21 cellular contexts compared by ENCODE assay signal in genomic region chr4:56859841-56860240, GRCh38. TPM values are rescaled to one million over a fixed set of nuclear protein-coding genes. Genes with fewer than 3 reads are reported as not detected.
DNase-seq lines count a peak whose midpoint lies in the region; ATAC-seq and TF ChIP-seq lines count a peak whose summit lies in the region.
"Had no signal": no experiment of that assay in that cellular context is flagged by ENCODE, and none has a peak within 500 bp of the region (broad histone marks: within the 10 kb centered on the region; RNA-seq: fewer than 3 reads in every experiment).

No MANE protein-coding gene starts in this region.

- intact Hi-C loops in sciatic nerve (cut with DNase I) = no loop called here

- no peaks in the 10 kb centered on the region for H3K9me3 ChIP-seq in osteoblast (ENCODE audit: low read depth, low read length)
- H3K9me3 ChIP-seq: heart right ventricle, neutrophil, right atrium auricular region had no signal

- no peak for TF ChIP-seq POLR2A in GM18505 (IDR thresholded peaks at IDR 0.05; ENCODE audit: borderline replicate concordance, extremely low read depth, insufficient read depth, insufficient read length)

- H3K27me3 ChIP-seq in osteoblast (ENCODE audit: insufficient read depth, low read length) = peaks cover 14% of the 10 kb centered on the region
- H3K27me3 ChIP-seq: heart right ventricle, right atrium auricular region had no signal

- no peaks in the 10 kb centered on the region for H4K20me1 ChIP-seq in osteoblast (ENCODE audit: insufficient read depth, low read length)

- DNase-seq in osteoblast (ENCODE audit: insufficient read length, low spot score, missing footprints) (no peak), SKM-1 (lab: John Stamatoyannopoulos, UW; ENCODE audit: unreplicated experiment) (no peak), sciatic nerve (ENCODE audit: low spot score) (no peak)
- DNase-seq: activated CD4-positive, alpha-beta T cell treated with anti-CD3 and anti-CD28 coated beads for 48 hours; activated T-cell treated with anti-CD3 and anti-CD28 coated beads for 4 hours; dermis blood vessel endothelial cell; erythroblast; heart right ventricle; NCI-H2029 treated with DMSO at 0.1 percent for 48 hours; NCI-H524 treated with DMSO at 0.1 percent for 48 hours; PC-9; T1000 had no signal

- no peak overlapping the region for H3K4me2 ChIP-seq in osteoblast (ENCODE audit: insufficient read depth, low read length)
- H3K4me2 ChIP-seq: PC-9 had no signal

- no peaks in the 10 kb centered on the region for H3K36me3 ChIP-seq in osteoblast (ENCODE audit: insufficient read depth, low read length)
- H3K36me3 ChIP-seq: heart right ventricle, neutrophil, right atrium auricular region had no signal

- no peak overlapping the region for H3K27ac ChIP-seq in osteoblast (ENCODE audit: low read depth, low read length)
- H3K27ac ChIP-seq: heart right ventricle, neutrophil, PC-9, right atrium auricular region had no signal

- peaks cover 2% of the 10 kb centered on the region for H3K4me1 ChIP-seq in osteoblast (ENCODE audit: insufficient read depth, low read length)
- H3K4me1 ChIP-seq: heart right ventricle, right atrium auricular region had no signal

- no peaks in the 10 kb centered on the region for H3K79me2 ChIP-seq in osteoblast (ENCODE audit: insufficient read depth, low read length)

- ATAC-seq in GM18505 (IDR thresholded peaks at IDR 0.05; ENCODE audit: unreplicated experiment) = peak; percentile 81
- peak; percentile 61 for ATAC-seq in GM19463 (IDR thresholded peaks at IDR 0.05; ENCODE audit: unreplicated experiment)
- ATAC-seq in HG02840 (IDR thresholded peaks at IDR 0.05; ENCODE audit: low FRiP score, unreplicated experiment) = peak; percentile 47
- ATAC-seq in HG03457 (IDR thresholded peaks at IDR 0.05; ENCODE audit: unreplicated experiment) = peak; percentile 70
- ATAC-seq in HG02884 (IDR thresholded peaks at IDR 0.05; ENCODE audit: unreplicated experiment) = no peak
- no peak for ATAC-seq in sciatic nerve
- ATAC-seq: heart right ventricle had no signal

- TF ChIP-seq CTCF in osteoblast (IDR thresholded peaks at IDR 0.05; ENCODE audit: extremely low read depth, low read depth, low read length) = no peak

- H3K4me3 ChIP-seq in osteoblast (ENCODE audit: insufficient read depth, low read length) = no peak overlapping the region
- H3K4me3 ChIP-seq: heart right ventricle, PC-9, right atrium auricular region had no signal

- no peak overlapping the region for H2AFZ ChIP-seq in osteoblast (ENCODE audit: low read length)
- H2AFZ ChIP-seq: PC-9 had no signal

RNA-seq across cellular contexts. Expression of gene SPINK2, which starts 38.3 kb away (rescaled TPM):
- total RNA-seq in osteoblast (not detected in 2 replicates), sciatic nerve (not detected)
- total RNA-seq: dermis blood vessel endothelial cell, kidney epithelial cell, MCF 10A, PC-9 had no signal

RNA-seq across cellular contexts. Expression of gene REST, which starts 47.9 kb away (rescaled TPM):
- total RNA-seq in osteoblast (49.2 and 50.7 TPM in 2 replicates), sciatic nerve (41.7 TPM)

Comparison
In these comparisons a context has a peak if more than half of its experiments do, and no peak if none do; other contexts are left out.
1. ATAC-seq: peak in GM18505 (single experiment), GM19463 (single experiment), HG02840 (single experiment) and HG03457 (single experiment); none in HG02884 (single experiment) and sciatic nerve (single experiment).